Comparison of ENCODE assay signal across 8 cellular contexts in the genomic region with DNA sequence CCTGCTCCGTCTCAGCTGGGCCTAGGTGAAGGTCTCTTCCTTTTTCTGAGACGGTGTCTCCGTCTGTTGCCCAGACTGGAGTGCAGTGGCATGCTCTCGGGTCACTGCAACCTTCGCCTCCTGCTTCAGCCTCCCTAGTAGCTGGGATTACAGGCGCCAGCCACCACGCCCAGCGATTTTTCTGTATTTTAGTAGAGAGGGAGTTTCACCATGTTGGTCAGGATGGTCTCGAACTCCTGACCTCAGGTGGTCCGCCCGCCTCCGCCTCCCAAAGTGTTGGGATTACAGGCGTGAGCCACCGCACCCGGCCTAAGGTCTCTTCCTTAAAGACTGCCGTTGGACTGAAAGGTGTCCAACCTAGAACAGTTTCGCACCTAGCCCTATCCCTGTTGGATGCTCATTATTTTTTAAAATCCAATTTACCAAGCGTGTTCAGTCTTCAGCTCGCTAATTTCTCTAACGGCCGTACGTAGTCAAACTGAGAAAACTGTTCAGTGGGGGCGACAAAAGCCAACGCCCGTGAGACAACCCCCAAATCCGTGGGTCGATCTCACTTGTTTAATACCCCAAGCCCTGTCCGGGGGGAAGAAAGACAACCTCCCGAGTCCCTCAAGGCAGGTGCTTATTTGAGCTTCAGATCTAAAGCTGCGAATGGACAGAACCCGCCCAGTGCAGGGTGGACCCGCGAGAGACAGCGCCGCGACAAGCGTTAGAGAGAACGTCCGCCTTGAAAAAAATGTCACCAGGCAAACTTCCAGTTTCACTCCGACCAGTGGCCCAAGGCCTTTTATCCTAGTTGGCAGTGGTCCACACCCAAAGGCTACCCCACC. TPM values are rescaled to one million over a fixed set of nuclear protein-coding genes. Genes with fewer than 3 reads are reported as not detected.
DNase-seq lines count a peak whose midpoint lies in the region; TF ChIP-seq lines count a peak whose summit lies in the region.

No MANE protein-coding gene starts in this region.

- intact Hi-C loops in PC-9 (cut with micrococcal nuclease; ENCODE audit: unreplicated experiment): loop anchor here (1.0 kb wide), 1 partner anchor 10 kb away; no protein-coding TSS in a partner anchor

- H3K4me1 ChIP-seq in PC-9 (replicated peaks; ENCODE audit: insufficient read depth): peaks cover 37% of the 10 kb centered on the region
- H3K4me1 ChIP-seq in esophagus (ENCODE audit: control insufficient read depth in 2 of 2, insufficient read depth in 2 of 2, low read length in 1 of 2): peaks cover 0 to 2% of the 10 kb centered on the region in 2 donors

- TSS peak; percentile 93 for BruUV-seq in PC-9 (replicated peaks; lab: Mats Ljungman, UMichigan)

- peaks cover 6% of the 10 kb centered on the region for H4K20me1 ChIP-seq in PC-9 (ENCODE audit: insufficient read depth)

- no peaks in the 10 kb centered on the region for H3K27me3 ChIP-seq in PC-9 (ENCODE audit: insufficient read depth, low read depth)
- no peaks in the 10 kb centered on the region for H3K27me3 ChIP-seq in esophagus (ENCODE audit: control insufficient read depth in 1 of 2, insufficient read depth in 2 of 2, low read length in 2 of 2)

- 37 to 40% methylated on average over 40 of the region's 40 CpGs for WGBS in esophagus, 2 donors

- H3K4me1 Mint-ChIP-seq in T-helper 2 cell treated with Interferon-gamma antibody and Interleukin-4, amounts not matched to agents 5 μg/mL and 100 μg/mL, for 36 hours (ENCODE audit: low read depth): peaks cover 46% of the 10 kb centered on the region
- H3K4me1 Mint-ChIP-seq in progenitor cell of endocrine pancreas (ENCODE audit: low read depth): peaks cover 14% of the 10 kb centered on the region

- peak overlapping the region; percentile 74 for H3K4me3 ChIP-seq in PC-9
- H3K4me3 ChIP-seq in esophagus (ENCODE audit: low read depth in 1 of 2, low read length in 2 of 2): peak overlapping the region; percentile 84 to 91

- H3K9me3 Mint-ChIP-seq in T-helper 2 cell treated with Interferon-gamma antibody and Interleukin-4, amounts not matched to agents 5 μg/mL and 100 μg/mL, for 36 hours: no peaks in the 10 kb centered on the region
- no peaks in the 10 kb centered on the region for H3K9me3 Mint-ChIP-seq in progenitor cell of endocrine pancreas (ENCODE audit: low read depth)

- H2AFZ ChIP-seq in PC-9: peak overlapping the region; percentile 83

- no peak for DNase-seq in T-helper 2 cell treated with Interferon-gamma antibody and Interleukin-4, amounts not matched to agents 5 μg/mL and 100 μg/mL, for 36 hours (ENCODE audit: low spot score)
- DNase-seq in T-helper 2 cell: no peak
- no peak for DNase-seq in PC-9
- DNase-seq in progenitor cell of endocrine pancreas (ENCODE audit: low spot score, unreplicated experiment): no peak
- DNase-seq in iPS-NIHi7 (ENCODE audit: extremely low spot score): no peak
- no peak for DNase-seq in stimulated activated naive CD4-positive, alpha-beta T cell treated with Interleukin-2 at 50 U/mL for 16 hours (lab: John Stamatoyannopoulos, UW)
- DNase-seq in NCI-H345 treated with DMSO at 0.1 percent for 48 hours (lab: John Stamatoyannopoulos, UW; ENCODE audit: unreplicated experiment): no peak

- peak overlapping the region; percentile 88 for H3K4me2 ChIP-seq in PC-9

- H3K36me3 ChIP-seq in PC-9 (ENCODE audit: low read depth) (no peaks in the 10 kb centered on the region), esophagus (ENCODE audit: control insufficient read depth in 2 of 2, insufficient read depth in 2 of 2, low read length in 1 of 2) (no peaks in the 10 kb centered on the region)

- H3K36me3 Mint-ChIP-seq in T-helper 2 cell treated with Interferon-gamma antibody and Interleukin-4, amounts not matched to agents 5 μg/mL and 100 μg/mL, for 36 hours (ENCODE audit: low read depth): peaks cover 19% of the 10 kb centered on the region
- H3K36me3 Mint-ChIP-seq in progenitor cell of endocrine pancreas (ENCODE audit: insufficient read depth): no peaks in the 10 kb centered on the region

- POLR2A ChIA-PET in PC-9 (lab: Charles Lee; ENCODE audit: unreplicated experiment): interaction anchor here (0.6 to 1.6 kb wide), 6 partner anchors 10 to 1106 kb away, joined by 3 to 10 read pairs (median 6); partner anchors contain the start of gene ACAA1

- peaks cover 21% of the 10 kb centered on the region for H3F3A ChIP-seq in PC-9 (ENCODE audit: insufficient read depth, low read depth)

- H3K27ac ChIP-seq in PC-9: peak overlapping the region; percentile 96
- H3K27ac ChIP-seq in esophagus (ENCODE audit: low read depth in 2 of 2, low read length in 1 of 2): peak overlapping the region; percentile 95 to 99

- TF ChIP-seq CTCF in PC-9 (conservative IDR thresholded peaks at IDR 0.05) (no peak), progenitor cell of endocrine pancreas (IDR thresholded peaks at IDR 0.05; ENCODE audit: unreplicated experiment) (no peak)

- peaks cover 37% of the 10 kb centered on the region for H3K79me2 ChIP-seq in PC-9 (ENCODE audit: low read depth)

- H3K4me3 Mint-ChIP-seq in T-helper 2 cell treated with Interferon-gamma antibody and Interleukin-4, amounts not matched to agents 5 μg/mL and 100 μg/mL, for 36 hours: peak overlapping the region; percentile 86
- peak overlapping the region; percentile 85 for H3K4me3 Mint-ChIP-seq in progenitor cell of endocrine pancreas (ENCODE audit: low read depth)

- peaks cover 2% of the 10 kb centered on the region for H3K27me3 Mint-ChIP-seq in T-helper 2 cell treated with Interferon-gamma antibody and Interleukin-4, amounts not matched to agents 5 μg/mL and 100 μg/mL, for 36 hours (ENCODE audit: low read depth)
- H3K27me3 Mint-ChIP-seq in progenitor cell of endocrine pancreas: no peaks in the 10 kb centered on the region

- H3K9me2 ChIP-seq in PC-9 (ENCODE audit: insufficient read depth): no peaks in the 10 kb centered on the region

- H3K27ac Mint-ChIP-seq in T-helper 2 cell treated with Interferon-gamma antibody and Interleukin-4, amounts not matched to agents 5 μg/mL and 100 μg/mL, for 36 hours: peak overlapping the region; percentile 99
- H3K27ac Mint-ChIP-seq in progenitor cell of endocrine pancreas: peak overlapping the region; percentile 99

- H3K9me3 ChIP-seq in PC-9 (ENCODE audit: insufficient read depth, low read depth) (no peaks in the 10 kb centered on the region), esophagus (ENCODE audit: control insufficient read depth in 2 of 2, insufficient read depth in 1 of 2, low read depth in 1 of 2, low read length in 1 of 2) (no peaks in the 10 kb centered on the region)

- CTCF ChIA-PET in PC-9 (lab: Charles Lee): interaction anchor here (0.8 to 1.2 kb wide), 2 partner anchors 11 to 23 kb away, joined by 5 to 6 read pairs; no protein-coding TSS in a partner anchor

RNA-seq across cellular contexts. Expression of gene OXSR1, which starts 1.0 kb away (rescaled TPM):
- total RNA-seq in PC-9 (2021) (50.2 and 54.3 TPM in 2 replicates), progenitor cell of endocrine pancreas (55.5 and 56.3 TPM in 2 replicates)
- polyA plus RNA-seq in esophagus: 10 to 100 TPM; 21.7 to 27.5 TPM

RNA-seq across cellular contexts. Expression of gene MYD88, which starts 25.9 kb away (rescaled TPM):
- 25.0 and 27.4 TPM in 2 replicates for total RNA-seq in PC-9 (2021)
- polyA plus RNA-seq in esophagus: 10 to 100 TPM; 26.5 to 44.0 TPM
- total RNA-seq in progenitor cell of endocrine pancreas: 23.9 and 24.2 TPM in 2 replicates

RNA-seq across cellular contexts. Expression of gene ACAA1, which starts 27.4 kb away (rescaled TPM):
- total RNA-seq in PC-9 (2021) (58.9 and 65.8 TPM in 2 replicates), progenitor cell of endocrine pancreas (97.8 and 104 TPM in 2 replicates)
- 100 to 1,000 TPM in 1 of 2 donors, 10 to 100 TPM in 1; 79.4 to 101 TPM for polyA plus RNA-seq in esophagus
